In the genomic region with DNA sequence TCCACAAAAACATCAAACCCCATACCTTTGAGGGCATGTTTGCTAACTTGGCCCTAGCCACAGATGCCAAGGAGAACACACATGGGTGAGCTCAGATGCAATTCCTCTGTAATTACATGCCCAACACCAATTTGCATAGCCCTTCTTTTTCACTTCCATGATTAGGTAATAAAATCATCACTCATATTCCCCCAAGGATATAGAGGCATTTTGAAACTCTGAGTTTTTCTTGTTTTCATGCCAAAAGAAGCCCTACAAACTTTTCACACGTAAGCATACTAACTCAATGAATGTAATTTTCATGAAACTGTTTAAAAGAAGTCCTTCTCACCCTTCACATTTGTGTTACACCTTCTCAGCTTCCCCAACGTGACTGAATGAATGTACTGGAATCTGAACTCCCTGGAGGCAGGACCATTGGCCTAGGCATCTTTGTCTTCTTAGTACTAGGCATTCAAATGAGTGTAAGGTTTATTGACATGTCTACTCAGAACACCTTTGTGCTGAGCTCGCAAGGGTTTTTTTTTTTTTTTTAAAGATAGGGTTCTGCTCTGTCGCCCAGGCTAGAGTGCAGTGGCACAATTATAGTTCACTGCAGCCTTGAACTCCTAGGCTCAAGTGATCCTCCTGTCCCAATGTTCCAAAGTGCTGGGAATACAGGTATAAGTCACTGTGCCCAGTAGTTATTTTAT, we compare ENCODE assay signal across 15 cellular contexts. TPM values are rescaled to one million over a fixed set of nuclear protein-coding genes. Genes with fewer than 3 reads are reported as not detected.
DNase-seq lines count a peak whose midpoint lies in the region; ATAC-seq, FAIRE-seq and TF ChIP-seq lines count a peak whose summit lies in the region.
"Had no signal": no experiment of that assay in that cellular context is flagged by ENCODE, and none has a peak within 500 bp of the region (broad histone marks: within the 10 kb centered on the region; RNA-seq: fewer than 3 reads in every experiment).

No MANE protein-coding gene starts in this region.

- peaks cover 6% of the 10 kb centered on the region for H3K36me3 Mint-ChIP-seq in memory B cell
- H3K36me3 Mint-ChIP-seq in CD14-positive monocyte = peaks cover 7 to 28% of the 10 kb centered on the region in 2 donors
- H3K36me3 Mint-ChIP-seq: natural killer cell treated with Interleukin-12 subunit alpha and Interleukin-12 subunit beta and Interleukin-15 and Interleukin-18, amount 100 ng/mL, for 72 hours had no signal

- H3K4me3 Mint-ChIP-seq in memory B cell (no peak overlapping the region), CD14-positive monocyte (no peak overlapping the region)
- H3K4me3 Mint-ChIP-seq: natural killer cell treated with Interleukin-12 subunit alpha and Interleukin-12 subunit beta and Interleukin-15 and Interleukin-18, amount 100 ng/mL, for 72 hours had no signal

- FAIRE-seq in bronchial epithelial cell (lab: Jason Lieb, UNC) = no peak
- FAIRE-seq: GM19239 had no signal

- TF ChIP-seq CTCF in heart left ventricle (IDR thresholded peaks at IDR 0.05) = no peak
- TF ChIP-seq CTCF in bronchial epithelial cell (IDR thresholded peaks at IDR 0.05; ENCODE audit: insufficient read depth, low read length, severe bottlenecking) = no peak
- TF ChIP-seq CTCF in CD14-positive monocyte (IDR thresholded peaks at IDR 0.05) = no peak

- H3K4me1 Mint-ChIP-seq in memory B cell (peaks cover 19% of the 10 kb centered on the region), CD14-positive monocyte (peaks cover 26% of the 10 kb centered on the region)

- no peak for DNase-seq in left cardiac atrium
- DNase-seq in heart left ventricle = no peak
- DNase-seq in bronchial epithelial cell (ENCODE audit: low read depth) = peak; percentile 88
- DNase-seq in memory B cell (ENCODE audit: low spot score in 2 of 2) = no peak
- no peak for DNase-seq in CD14-positive monocyte (ENCODE audit: low spot score)
- DNase-seq in effector CD8-positive, alpha-beta T cell (lab: John Stamatoyannopoulos, UW) = no peak
- DNase-seq: activated T-cell treated with anti-CD3 and anti-CD28 coated beads, Interleukin-2, amount 50 U/mL, for 1 hour; glutamatergic neuron; HCEC 1CT; NCI-H446 treated with DMSO at 0.1 percent for 48 hours; stomach had no signal

- no peak overlapping the region for H3K27ac Mint-ChIP-seq in memory B cell
- no peak overlapping the region for H3K27ac Mint-ChIP-seq in CD14-positive monocyte

- H3K27me3 ChIP-seq in heart left ventricle (no peaks in the 10 kb centered on the region), bronchial epithelial cell (ENCODE audit: control insufficient read depth, insufficient read depth, low read length) (no peaks in the 10 kb centered on the region)
- H3K27me3 ChIP-seq: stomach had no signal

- ATAC-seq in left cardiac atrium (peak; percentile 22 to 32), heart left ventricle (no peak), memory B cell (ENCODE audit: low read depth) (peak; percentile 19), HG03196 (IDR thresholded peaks at IDR 0.05; ENCODE audit: unreplicated experiment) (no peak), GM18520 (IDR thresholded peaks at IDR 0.05; ENCODE audit: unreplicated experiment) (no peak)
- ATAC-seq: natural killer cell treated with Interleukin-12 subunit alpha and Interleukin-12 subunit beta and Interleukin-15 and Interleukin-18, amount 100 ng/mL, for 72 hours had no signal

- no peak overlapping the region for H3K27ac ChIP-seq in heart left ventricle
- H3K27ac ChIP-seq: stomach had no signal

- no peaks in the 10 kb centered on the region for H3K27me3 Mint-ChIP-seq in memory B cell
- no peaks in the 10 kb centered on the region for H3K27me3 Mint-ChIP-seq in CD14-positive monocyte (ENCODE audit: low read depth in 3 of 3)
- H3K27me3 Mint-ChIP-seq: natural killer cell treated with Interleukin-12 subunit alpha and Interleukin-12 subunit beta and Interleukin-15 and Interleukin-18, amount 100 ng/mL, for 72 hours had no signal

- peaks cover 0 to 4% (median 0%) of the 10 kb centered on the region in 9 donors for H3K36me3 ChIP-seq in heart left ventricle
- peaks cover 2% of the 10 kb centered on the region for H3K36me3 ChIP-seq in bronchial epithelial cell (ENCODE audit: control insufficient read depth, insufficient read depth, low read length)

- H3K9me3 ChIP-seq in heart left ventricle = no peaks in the 10 kb centered on the region
- H3K9me3 ChIP-seq: stomach had no signal

- intact Hi-C loops in left cardiac atrium (cut with DNase I) = no loop called here
- intact Hi-C loops in heart left ventricle (cut with DNase I) = no loop called here
- intact Hi-C loops in CD14-positive monocyte (cut with micrococcal nuclease) = no loop called here

- H3K4me3 ChIP-seq in heart left ventricle = no peak overlapping the region
- no peak overlapping the region for H3K4me3 ChIP-seq in bronchial epithelial cell (ENCODE audit: low read depth, low read length)
- H3K4me3 ChIP-seq: stomach had no signal

- peaks cover 0 to 58% (median 38%) of the 10 kb centered on the region in 12 donors for H3K4me1 ChIP-seq in heart left ventricle

- 62 to 72% (median 71%) methylated on average over 4 of the region's 4 CpGs for WGBS in heart left ventricle, 4 donors

- TF ChIP-seq POLR2A in heart left ventricle (IDR thresholded peaks at IDR 0.05) = no peak

- H3K9me3 Mint-ChIP-seq in memory B cell (no peaks in the 10 kb centered on the region), CD14-positive monocyte (no peaks in the 10 kb centered on the region)
- H3K9me3 Mint-ChIP-seq: natural killer cell treated with Interleukin-12 subunit alpha and Interleukin-12 subunit beta and Interleukin-15 and Interleukin-18, amount 100 ng/mL, for 72 hours had no signal

RNA-seq across cellular contexts. Expression of a gene that starts 31.0 kb away (rescaled TPM):
- total RNA-seq in left cardiac atrium = 10 to 100 TPM; 14.1 to 15.1 TPM
- total RNA-seq in heart left ventricle = 10 to 100 TPM; 15.4 to 44.4 (median 22.9) TPM
- 10 to 100 TPM; 11.0 to 18.8 TPM for polyA plus RNA-seq in heart left ventricle
- 10.8 and 18.1 TPM in 2 replicates for total RNA-seq in bronchial epithelial cell
- polyA plus RNA-seq in CD14-positive monocyte = 10 to 100 TPM; 11.6 to 16.9 TPM

RNA-seq across cellular contexts. Expression of a gene that starts 45.7 kb away (rescaled TPM):
- total RNA-seq in left cardiac atrium (100 to 1,000 TPM in 1 of 2 donors, 10 to 100 TPM in 1; 98.0 to 112 TPM), heart left ventricle (100 to 1,000 TPM in 3 of 9 donors, 10 to 100 TPM in 6; 57.4 to 130 (median 94.4) TPM), bronchial epithelial cell (10.8 and 18.1 TPM in 2 replicates)
- polyA plus RNA-seq in heart left ventricle (100 to 1,000 TPM in 1 of 2 donors, 10 to 100 TPM in 1; 54.4 to 140 TPM), CD14-positive monocyte (10 to 100 TPM; 46.4 to 47.2 TPM)

Comparison
In these comparisons a context has a peak if more than half of its experiments do, and no peak if none do; other contexts are left out.
1. ATAC-seq: peak in left cardiac atrium (2 of 2) and memory B cell (single experiment); none in heart left ventricle (0 of 4), HG03196 (single experiment) and GM18520 (single experiment).